32 cellular contexts compared by ENCODE assay signal in the genomic region with DNA sequence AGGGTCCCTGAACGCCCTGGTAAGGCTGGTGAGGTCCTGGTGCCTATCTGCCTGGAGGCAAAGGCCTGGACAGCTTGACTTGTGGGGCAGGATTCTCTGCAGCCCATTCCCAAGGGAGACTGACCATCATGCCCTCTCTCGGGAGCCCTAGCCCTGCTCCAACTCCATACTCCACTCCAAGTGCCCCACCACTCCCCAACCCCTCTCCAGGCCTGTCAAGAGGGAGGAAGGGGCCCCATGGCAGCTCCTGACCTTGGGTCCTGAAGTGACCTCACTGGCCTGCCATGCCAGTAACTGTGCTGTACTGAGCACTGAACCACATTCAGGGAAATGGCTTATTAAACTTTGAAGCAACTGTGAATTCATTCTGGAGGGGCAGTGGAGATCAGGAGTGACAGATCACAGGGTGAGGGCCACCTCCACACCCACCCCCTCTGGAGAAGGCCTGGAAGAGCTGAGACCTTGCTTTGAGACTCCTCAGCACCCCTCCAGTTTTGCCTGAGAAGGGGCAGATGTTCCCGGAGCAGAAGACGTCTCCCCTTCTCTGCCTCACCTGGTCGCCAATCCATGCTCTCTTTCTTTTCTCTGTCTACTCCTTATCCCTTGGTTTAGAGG. TPM values are rescaled to one million over a fixed set of nuclear protein-coding genes. Genes with fewer than 3 reads are reported as not detected.
"Had no signal": no experiment of that assay in that cellular context is flagged by ENCODE, and none has a peak within 500 bp of the region (broad histone marks: within the 10 kb centered on the region; RNA-seq: fewer than 3 reads in every experiment).

No MANE protein-coding gene starts in this region.

- H3K27ac Mint-ChIP-seq: activated CD4-positive, alpha-beta memory T cell treated with anti-CD3 and anti-CD28 coated beads for 36 hours; activated CD4-positive, alpha-beta T cell treated with anti-CD3 and anti-CD28 coated beads for 36 hours; activated CD4-positive, alpha-beta T cell treated with anti-CD3 and anti-CD28 coated beads, Interleukin-2, amount 10 ng/mL, durations not matched to agents 24 days and 14 days; activated CD8-positive, alpha-beta memory T cell treated with anti-CD3 and anti-CD28 coated beads, Interleukin-2, amount 10 ng/mL, durations not matched to agents 7 days and 5 days; activated CD8-positive, alpha-beta T cell treated with anti-CD3 and anti-CD28 coated beads, Interleukin-2, amount 10 ng/mL, durations not matched to agents 7 days and 5 days; activated naive CD4-positive, alpha-beta T cell treated with anti-CD3 and anti-CD28 coated beads, Interleukin-2, amount 10 ng/mL, durations not matched to agents 7 days and 5 days; activated naive CD4-positive, alpha-beta T cell treated with anti-CD3 and anti-CD28 coated beads, Interleukin-2, amount 50 U/mL, for 72 hours; activated naive CD8-positive, alpha-beta T cell treated with anti-CD3 and anti-CD28 coated beads, Interleukin-2, amount 10 ng/mL, durations not matched to agents 7 days and 5 days; activated T-cell treated with anti-CD3 and anti-CD28 coated beads, Interleukin-2, amount 50 U/mL, for 72 hours; brain; dendritic cell treated with granulocyte-macrophage colony-stimulating factor and Interleukin-4, amounts not matched to agents 40 ng/mL and 50 ng/mL, for 4 days had no signal

- H3K9me3 ChIP-seq: ascending aorta, breast epithelium had no signal

- ATAC-seq: activated CD4-positive, alpha-beta T cell treated with anti-CD3 and anti-CD28 coated beads for 36 hours; activated CD8-positive, alpha-beta memory T cell treated with anti-CD3 and anti-CD28 coated beads, Interleukin-2, amount 10 ng/mL, durations not matched to agents 7 days and 5 days; activated CD8-positive, alpha-beta T cell treated with anti-CD3 and anti-CD28 coated beads, Interleukin-2, amount 10 ng/mL, durations not matched to agents 7 days and 5 days; activated naive CD4-positive, alpha-beta T cell treated with anti-CD3 and anti-CD28 coated beads, Interleukin-2, amount 50 U/mL, for 72 hours; activated T-cell treated with anti-CD3 and anti-CD28 coated beads, Interleukin-2, amount 50 U/mL, for 72 hours; gastroesophageal sphincter had no signal

- DNase-seq: activated CD4-positive, alpha-beta memory T cell treated with anti-CD3 and anti-CD28 coated beads for 36 hours; activated CD4-positive, alpha-beta T cell treated with anti-CD3 and anti-CD28 coated beads for 36 hours; activated CD4-positive, alpha-beta T cell treated with anti-CD3 and anti-CD28 coated beads, Interleukin-2, amount 10 ng/mL, durations not matched to agents 24 days and 14 days; activated CD4-positive, CD25-positive, alpha-beta regulatory T cell; activated CD4-positive, CD25-positive, alpha-beta regulatory T cell treated with anti-CD3 and anti-CD28 coated beads, Interleukin-2, amount 50 U/mL, for 72 hours; activated CD8-positive, alpha-beta memory T cell treated with anti-CD3 and anti-CD28 coated beads, Interleukin-2, amount 10 ng/mL, durations not matched to agents 7 days and 5 days; activated CD8-positive, alpha-beta T cell treated with anti-CD3 and anti-CD28 coated beads, Interleukin-2, amount 10 ng/mL, durations not matched to agents 7 days and 5 days; activated gamma-delta T cell; activated naive CD4-positive, alpha-beta T cell; activated naive CD4-positive, alpha-beta T cell treated with anti-CD3 and anti-CD28 coated beads, Interleukin-2, amount 10 ng/mL, durations not matched to agents 7 days and 5 days; activated naive CD8-positive, alpha-beta T cell treated with anti-CD3 and anti-CD28 coated beads, Interleukin-2, amount 10 ng/mL, durations not matched to agents 7 days and 5 days; activated T-cell treated with anti-CD3 and anti-CD28 coated beads, Interleukin-2, amount 50 U/mL, for 72 hours; dorsolateral prefrontal cortex; effector memory CD4-positive, alpha-beta T cell; esophagus squamous epithelium; foreskin melanocyte; T-helper 2 cell had no signal

- H3K27me3 ChIP-seq: ascending aorta, breast epithelium, gastroesophageal sphincter had no signal

- H3K4me3 Mint-ChIP-seq: activated CD4-positive, alpha-beta memory T cell treated with anti-CD3 and anti-CD28 coated beads for 36 hours; activated CD4-positive, alpha-beta T cell treated with anti-CD3 and anti-CD28 coated beads for 36 hours; activated CD4-positive, alpha-beta T cell treated with anti-CD3 and anti-CD28 coated beads, Interleukin-2, amount 10 ng/mL, durations not matched to agents 24 days and 14 days; activated CD8-positive, alpha-beta memory T cell treated with anti-CD3 and anti-CD28 coated beads, Interleukin-2, amount 10 ng/mL, durations not matched to agents 7 days and 5 days; activated CD8-positive, alpha-beta T cell treated with anti-CD3 and anti-CD28 coated beads, Interleukin-2, amount 10 ng/mL, durations not matched to agents 7 days and 5 days; activated naive CD4-positive, alpha-beta T cell treated with anti-CD3 and anti-CD28 coated beads, Interleukin-2, amount 10 ng/mL, durations not matched to agents 7 days and 5 days; activated naive CD8-positive, alpha-beta T cell treated with anti-CD3 and anti-CD28 coated beads, Interleukin-2, amount 10 ng/mL, durations not matched to agents 7 days and 5 days; activated T-cell treated with anti-CD3 and anti-CD28 coated beads, Interleukin-2, amount 50 U/mL, for 72 hours; brain; central memory CD8-positive, alpha-beta T cell; dendritic cell treated with granulocyte-macrophage colony-stimulating factor and Interleukin-4, amounts not matched to agents 40 ng/mL and 50 ng/mL, for 4 days had no signal

- H3K36me3 Mint-ChIP-seq: activated CD4-positive, alpha-beta memory T cell treated with anti-CD3 and anti-CD28 coated beads for 36 hours; activated CD8-positive, alpha-beta memory T cell treated with anti-CD3 and anti-CD28 coated beads, Interleukin-2, amount 10 ng/mL, durations not matched to agents 7 days and 5 days; activated naive CD4-positive, alpha-beta T cell treated with anti-CD3 and anti-CD28 coated beads, Interleukin-2, amount 10 ng/mL, durations not matched to agents 7 days and 5 days; activated naive CD4-positive, alpha-beta T cell treated with anti-CD3 and anti-CD28 coated beads, Interleukin-2, amount 50 U/mL, for 72 hours; activated naive CD8-positive, alpha-beta T cell treated with anti-CD3 and anti-CD28 coated beads, Interleukin-2, amount 10 ng/mL, durations not matched to agents 7 days and 5 days; brain had no signal

- H3K36me3 ChIP-seq: ascending aorta, breast epithelium, cardiac muscle cell, gastroesophageal sphincter had no signal

- H3K4me3 ChIP-seq: ascending aorta, breast epithelium, cardiac muscle cell, coronary artery, dorsolateral prefrontal cortex, esophagus squamous epithelium, gastroesophageal sphincter had no signal

- H3K4me1 ChIP-seq: breast epithelium had no signal

- H3K27ac ChIP-seq: ascending aorta, breast epithelium, cardiac muscle cell, coronary artery, dorsolateral prefrontal cortex, epithelial cell of prostate, esophagus squamous epithelium, gastroesophageal sphincter had no signal

- H3K9me3 Mint-ChIP-seq: activated CD4-positive, alpha-beta T cell treated with anti-CD3 and anti-CD28 coated beads, Interleukin-2, amount 10 ng/mL, durations not matched to agents 24 days and 14 days; activated naive CD4-positive, alpha-beta T cell treated with anti-CD3 and anti-CD28 coated beads, Interleukin-2, amount 50 U/mL, for 72 hours; activated naive CD8-positive, alpha-beta T cell treated with anti-CD3 and anti-CD28 coated beads, Interleukin-2, amount 10 ng/mL, durations not matched to agents 7 days and 5 days; activated T-cell treated with anti-CD3 and anti-CD28 coated beads, Interleukin-2, amount 50 U/mL, for 72 hours; central memory CD8-positive, alpha-beta T cell had no signal

RNA-seq across cellular contexts. Expression of gene BEAN1, which starts 23.5 kb away (rescaled TPM):
- total RNA-seq: activated CD4-positive, alpha-beta memory T cell treated with anti-CD3 and anti-CD28 coated beads for 36 hours; activated CD4-positive, alpha-beta T cell treated with anti-CD3 and anti-CD28 coated beads for 36 hours; activated CD4-positive, alpha-beta T cell treated with anti-CD3 and anti-CD28 coated beads, Interleukin-2, amount 10 ng/mL, durations not matched to agents 24 days and 14 days; activated CD8-positive, alpha-beta memory T cell treated with anti-CD3 and anti-CD28 coated beads for 36 hours; activated CD8-positive, alpha-beta memory T cell treated with anti-CD3 and anti-CD28 coated beads, Interleukin-2, amount 10 ng/mL, durations not matched to agents 7 days and 5 days; activated CD8-positive, alpha-beta T cell treated with anti-CD3 and anti-CD28 coated beads, Interleukin-2, amount 10 ng/mL, durations not matched to agents 7 days and 5 days; activated naive CD4-positive, alpha-beta T cell treated with anti-CD3 and anti-CD28 coated beads, Interleukin-2, amount 50 U/mL, for 72 hours; activated naive CD8-positive, alpha-beta T cell treated with anti-CD3 and anti-CD28 coated beads, Interleukin-2, amount 10 ng/mL, durations not matched to agents 7 days and 5 days; activated T-cell treated with anti-CD3 and anti-CD28 coated beads, Interleukin-2, amount 50 U/mL, for 72 hours; ascending aorta; endothelial cell of umbilical vein; fibroblast of lung; T-helper 1 cell treated with Interleukin-12 subunit alpha and Interleukin-12 subunit beta and Interleukin-4 antibody, amounts not matched to agents 30 ng/mL and 1 ng/mL, for 36 hours had no signal
- polyA plus RNA-seq: endothelial cell of umbilical vein had no signal

RNA-seq across cellular contexts. Expression of gene CDH5, which starts 37.1 kb away (rescaled TPM):
- total RNA-seq: activated CD4-positive, alpha-beta memory T cell treated with anti-CD3 and anti-CD28 coated beads for 36 hours; activated CD4-positive, alpha-beta T cell treated with anti-CD3 and anti-CD28 coated beads for 36 hours; activated CD4-positive, alpha-beta T cell treated with anti-CD3 and anti-CD28 coated beads, Interleukin-2, amount 10 ng/mL, durations not matched to agents 24 days and 14 days; activated CD8-positive, alpha-beta memory T cell treated with anti-CD3 and anti-CD28 coated beads for 36 hours; activated CD8-positive, alpha-beta memory T cell treated with anti-CD3 and anti-CD28 coated beads, Interleukin-2, amount 10 ng/mL, durations not matched to agents 7 days and 5 days; activated CD8-positive, alpha-beta T cell treated with anti-CD3 and anti-CD28 coated beads, Interleukin-2, amount 10 ng/mL, durations not matched to agents 7 days and 5 days; activated naive CD4-positive, alpha-beta T cell treated with anti-CD3 and anti-CD28 coated beads, Interleukin-2, amount 50 U/mL, for 72 hours; activated naive CD8-positive, alpha-beta T cell treated with anti-CD3 and anti-CD28 coated beads, Interleukin-2, amount 10 ng/mL, durations not matched to agents 7 days and 5 days; activated T-cell treated with anti-CD3 and anti-CD28 coated beads, Interleukin-2, amount 50 U/mL, for 72 hours; fibroblast of lung; fibroblast of villous mesenchyme; T-helper 1 cell treated with Interleukin-12 subunit alpha and Interleukin-12 subunit beta and Interleukin-4 antibody, amounts not matched to agents 30 ng/mL and 1 ng/mL, for 36 hours had no signal
